In genomic region chr12:122265433-122265832, GRCh38 we compare ENCODE assay signal across 8 cellular contexts. TPM values are rescaled to one million over a fixed set of nuclear protein-coding genes. Genes with fewer than 3 reads are reported as not detected.
A peak's percentile ranks its signal among the peaks of the same experiment; 100 is the strongest.
DNase-seq lines count a peak whose midpoint lies in the region; ATAC-seq and TF ChIP-seq lines count a peak whose summit lies in the region.

No MANE protein-coding gene starts in this region.

- H3K4me3 ChIP-seq in Jurkat, Clone E6-1 (ENCODE audit: low read length), result peak overlapping the region; percentile 93

- H3K4me3 Mint-ChIP-seq in CD4-positive, alpha-beta T cell, result peak overlapping the region; percentile 100
- H3K4me3 Mint-ChIP-seq in chondrocyte (ENCODE audit: unreplicated experiment) (peak overlapping the region; percentile 92), nephron (peak overlapping the region; percentile 96 to 98 (median 97))

- H3K27me3 ChIP-seq in CD4-positive, alpha-beta T cell (ENCODE audit: control insufficient read depth, insufficient read depth, low read length), result no peaks in the 10 kb centered on the region

- intact Hi-C loops in CD4-positive, alpha-beta T cell (cut with DNase I, micrococcal nuclease), result loop anchor here (1.0 to 10.0 kb wide), 4 partner anchors 37 to 348 kb away; partner anchors contain the start of genes CFAP251 (in 1 of the 2) and ZCCHC8 (in 1 of the 2)

- H3K27ac ChIP-seq in CD4-positive, alpha-beta T cell (ENCODE audit: low read depth, low read length), result peak overlapping the region; percentile 94

- no peak for DNase-seq in CD4-positive, alpha-beta T cell
- DNase-seq in Jurkat, Clone E6-1 (ENCODE audit: low read depth, low spot score), result no peak
- DNase-seq in chondrocyte (ENCODE audit: low spot score) (no peak), midbrain (lab: John Stamatoyannopoulos, UW) (no peak), SHP77 treated with DMSO at 0.1 percent for 48 hours (lab: John Stamatoyannopoulos, UW) (no peak)

- peaks cover 8% of the 10 kb centered on the region for H3K27me3 Mint-ChIP-seq in CD4-positive, alpha-beta T cell
- no peaks in the 10 kb centered on the region for H3K27me3 Mint-ChIP-seq in chondrocyte (ENCODE audit: low read depth)
- H3K27me3 Mint-ChIP-seq in nephron (ENCODE audit: low read depth), result peaks cover 3% of the 10 kb centered on the region

- CTCF ChIA-PET in CD4-positive, alpha-beta T cell (lab: Charles Lee), result interaction anchor here (1.6 to 3.3 kb wide), 2 partner anchors 21 to 39 kb away, joined by 3 to 24 read pairs; partner anchors contain the start of gene DIABLO

- POLR2A ChIA-PET in CD4-positive, alpha-beta T cell (lab: Charles Lee), result interaction anchor here (0.9 to 3.3 kb wide), 5 partner anchors 8 to 235 kb away, joined by 4 to 68 read pairs (median 7); partner anchors contain the start of genes DIABLO and ZCCHC8

- H3K4me1 Mint-ChIP-seq in CD4-positive, alpha-beta T cell (ENCODE audit: low read depth), result peaks cover 33% of the 10 kb centered on the region
- H3K4me1 Mint-ChIP-seq in chondrocyte (ENCODE audit: low read depth) (peaks cover 20% of the 10 kb centered on the region), nephron (peaks cover 9% of the 10 kb centered on the region)

- H3K27ac Mint-ChIP-seq in CD4-positive, alpha-beta T cell, result peak overlapping the region; percentile 99
- H3K27ac Mint-ChIP-seq in chondrocyte (ENCODE audit: unreplicated experiment) (peak overlapping the region; percentile 99), nephron (peak overlapping the region; percentile 88 to 97 (median 96))

- H3K36me3 Mint-ChIP-seq in CD4-positive, alpha-beta T cell (ENCODE audit: low read depth), result peaks cover 51% of the 10 kb centered on the region
- H3K36me3 Mint-ChIP-seq in chondrocyte (ENCODE audit: low read depth) (peaks cover 14% of the 10 kb centered on the region), nephron (ENCODE audit: low read depth) (peaks cover 24% of the 10 kb centered on the region)

- ATAC-seq in CD4-positive, alpha-beta T cell (ENCODE audit: poor library complexity), result peak; percentile 43
- ATAC-seq in HG03460 (IDR thresholded peaks at IDR 0.05; ENCODE audit: unreplicated experiment), result no peak
- ATAC-seq in GM18858 (IDR thresholded peaks at IDR 0.05; ENCODE audit: unreplicated experiment), result no peak

- H3K9me3 ChIP-seq in CD4-positive, alpha-beta T cell (ENCODE audit: control insufficient read depth, low read length), result no peaks in the 10 kb centered on the region

- H3K9me3 Mint-ChIP-seq in CD4-positive, alpha-beta T cell, result no peaks in the 10 kb centered on the region
- H3K9me3 Mint-ChIP-seq in chondrocyte (ENCODE audit: low read depth) (no peaks in the 10 kb centered on the region), nephron (no peaks in the 10 kb centered on the region)

- no peak for TF ChIP-seq CTCF in CD4-positive, alpha-beta T cell (IDR thresholded peaks at IDR 0.05)
- TF ChIP-seq CTCF in chondrocyte (IDR thresholded peaks at IDR 0.05) (no peak), nephron (IDR thresholded peaks at IDR 0.05; ENCODE audit: unreplicated experiment in 3 of 3) (no peak)

RNA-seq across cellular contexts. Expression of gene VPS33A, which starts 0.9 kb away (rescaled TPM):
- 10 to 100 TPM; 12.0 to 14.2 TPM for total RNA-seq in CD4-positive, alpha-beta T cell
- 30.2 TPM for polyA plus RNA-seq in Jurkat, Clone E6-1 (2012; ENCODE audit: insufficient read depth, insufficient read length)
- total RNA-seq in chondrocyte, result 16.9 to 21.8 TPM (median 20.2 TPM) in 3 replicates

RNA-seq across cellular contexts. Expression of gene DIABLO, which starts 39.6 kb away (rescaled TPM):
- total RNA-seq in CD4-positive, alpha-beta T cell, result 10 to 100 TPM; 90.3 to 91.3 TPM
- polyA plus RNA-seq in Jurkat, Clone E6-1 (2012; ENCODE audit: insufficient read depth, insufficient read length), result 84.2 TPM
- 47.7 to 51.1 TPM (median 49.9 TPM) in 3 replicates for total RNA-seq in chondrocyte
